8 cellular contexts compared by ENCODE assay signal in genomic region chr11:2928605-2929510, GRCh38. TPM values are rescaled to one million over a fixed set of nuclear protein-coding genes. Genes with fewer than 3 reads are reported as not detected.
DNase-seq lines count a peak whose midpoint lies in the region; ATAC-seq and TF ChIP-seq lines count a peak whose summit lies in the region.

A gene with protein sequence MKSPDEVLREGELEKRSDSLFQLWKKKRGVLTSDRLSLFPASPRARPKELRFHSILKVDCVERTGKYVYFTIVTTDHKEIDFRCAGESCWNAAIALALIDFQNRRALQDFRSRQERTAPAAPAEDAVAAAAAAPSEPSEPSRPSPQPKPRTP (minus strand): TSS chr11:2929420. CDS start chr11:2929364, 56 bp downstream.

- H3K4me1 ChIP-seq in esophagus muscularis mucosa (peaks cover 25 to 36% (median 33%) of the 10 kb centered on the region in 4 donors), thyroid gland (peaks cover 30 to 46% of the 10 kb centered on the region in 2 donors)
- H3K4me1 ChIP-seq in naive thymus-derived CD4-positive, alpha-beta T cell (ENCODE audit: control insufficient read depth in 2 of 2, insufficient read depth in 2 of 2, low read length in 2 of 2) = peaks cover 13 to 20% of the 10 kb centered on the region in 2 donors

- no peaks in the 10 kb centered on the region for H3K9me3 Mint-ChIP-seq in naive thymus-derived CD4-positive, alpha-beta T cell

- POLR2A ChIA-PET in naive thymus-derived CD4-positive, alpha-beta T cell (lab: Charles Lee) = interaction anchor here (1.1 to 1.5 kb wide), 2 partner anchors 13 to 14 kb away, joined by 3 to 4 read pairs; no protein-coding TSS in a partner anchor

- H3K27me3 ChIP-seq in esophagus muscularis mucosa = peaks cover 0 to 62% (median 17%) of the 10 kb centered on the region in 4 donors
- peaks cover 3 to 4% of the 10 kb centered on the region in 2 donors for H3K27me3 ChIP-seq in naive thymus-derived CD4-positive, alpha-beta T cell (ENCODE audit: control insufficient read depth in 2 of 2, insufficient read depth in 2 of 2, low read length in 2 of 2)
- H3K27me3 ChIP-seq in thyroid gland = no peaks in the 10 kb centered on the region

- ATAC-seq in naive thymus-derived CD4-positive, alpha-beta T cell = peak; percentile 50
- ATAC-seq in HG03457 (IDR thresholded peaks at IDR 0.05; ENCODE audit: unreplicated experiment) = no peak

- H3K27me3 Mint-ChIP-seq in naive thymus-derived CD4-positive, alpha-beta T cell = peaks cover 4 to 30% (median 8%) of the 10 kb centered on the region in 5 donors

- peak within 1 kb of the TSS; percentile 59 for H3K4me3 ChIP-seq in GM12864 (ENCODE audit: low read depth, low read length)
- peak within 1 kb of the TSS; percentile 53 to 69 (median 54) for H3K4me3 ChIP-seq in esophagus muscularis mucosa
- H3K4me3 ChIP-seq in naive thymus-derived CD4-positive, alpha-beta T cell (ENCODE audit: low read length) = peak within 1 kb of the TSS; percentile 61
- peak within 1 kb of the TSS; percentile 21 to 52 (median 39) for H3K4me3 ChIP-seq in thyroid gland (replicated peaks in 1 of 3)

- H3K27ac ChIP-seq in esophagus muscularis mucosa (replicated peaks in 1 of 4) (peak within 1 kb of the TSS; percentile 20 to 53 (median 44)), thyroid gland (peak within 1 kb of the TSS in 1 of 3 donors; percentile 70)
- no peak within 1 kb of the TSS for H3K27ac ChIP-seq in naive thymus-derived CD4-positive, alpha-beta T cell (ENCODE audit: low read depth, low read length)

- TF ChIP-seq POLR2A in esophagus muscularis mucosa (IDR thresholded peaks at IDR 0.05; ENCODE audit: low read depth) (no peak), thyroid gland (IDR thresholded peaks at IDR 0.05) (peak; percentile 57 to 70)

- H3K36me3 Mint-ChIP-seq in naive thymus-derived CD4-positive, alpha-beta T cell = no peaks in the 10 kb centered on the region

- peak within 1 kb of the TSS in 7 of 9 donors; percentile 36 to 76 (median 52) for H3K27ac Mint-ChIP-seq in naive thymus-derived CD4-positive, alpha-beta T cell

- H3K4me1 Mint-ChIP-seq in naive thymus-derived CD4-positive, alpha-beta T cell = peaks cover 14 to 33% (median 20%) of the 10 kb centered on the region in 7 donors

- H3K4me3 Mint-ChIP-seq in naive thymus-derived CD4-positive, alpha-beta T cell = peak within 1 kb of the TSS; percentile 79 to 91 (median 86)

- DNase-seq in GM12864 (ENCODE audit: low read depth) (no peak), NCI-H2227 treated with DMSO at 0.1 percent for 48 hours (lab: John Stamatoyannopoulos, UW) (peak; percentile 18), esophagus muscularis mucosa (ENCODE audit: extremely low spot score) (no peak), thyroid gland (peak; percentile 56 to 64), superior temporal gyrus (ENCODE audit: extremely low spot score) (no peak)
- peak; percentile 78 for DNase-seq in activated CD8-positive, alpha-beta memory T cell treated with anti-CD3 and anti-CD28 coated beads, Interleukin-2, amount 50 U/mL, for 48 hours
- peak; percentile 38 to 75 (median 56) for DNase-seq in naive thymus-derived CD4-positive, alpha-beta T cell

- TF ChIP-seq CTCF in GM12864 (IDR thresholded peaks at IDR 0.05; ENCODE audit: low read depth, low read length, missing control alignments) (no peak), esophagus muscularis mucosa (IDR thresholded peaks at IDR 0.05) (peak in 1 of 3 experiments; percentile 7), thyroid gland (IDR thresholded peaks at IDR 0.05) (peak in 2 of 6 experiments; percentile 7 to 8)

- H3K36me3 ChIP-seq in esophagus muscularis mucosa (no peaks in the 10 kb centered on the region), thyroid gland (no peaks in the 10 kb centered on the region)
- no peaks in the 10 kb centered on the region for H3K36me3 ChIP-seq in naive thymus-derived CD4-positive, alpha-beta T cell (ENCODE audit: control insufficient read depth in 2 of 3, insufficient read depth in 3 of 3, low read length in 3 of 3)

- intact Hi-C loops in esophagus muscularis mucosa (cut with DNase I) = no loop called here
- intact Hi-C loops in naive thymus-derived CD4-positive, alpha-beta T cell (cut with micrococcal nuclease) = loop anchor here (2.0 kb wide), 2 partner anchors 26 to 36 kb away; a partner anchor contains a TSS
- intact Hi-C loops in thyroid gland (cut with DNase I) = no loop called here

- WGBS in esophagus muscularis mucosa = 1% methylated on average over 36 of the region's 109 CpGs
- 8 to 9% methylated on average over 12 to 17 of the region's 109 CpGs for WGBS in thyroid gland, 2 donors

- no peaks in the 10 kb centered on the region for H3K9me3 ChIP-seq in esophagus muscularis mucosa
- no peaks in the 10 kb centered on the region for H3K9me3 ChIP-seq in naive thymus-derived CD4-positive, alpha-beta T cell (ENCODE audit: control insufficient read depth in 2 of 3, low read length in 3 of 3)
- no peaks in the 10 kb centered on the region for H3K9me3 ChIP-seq in thyroid gland

- TF ChIP-seq EP300 in esophagus muscularis mucosa (IDR thresholded peaks at IDR 0.05) = no peak

- CTCF ChIA-PET in naive thymus-derived CD4-positive, alpha-beta T cell (lab: Charles Lee) = interaction anchor here (0.6 to 2.3 kb wide), 3 partner anchors 15 to 397 kb away, joined by 3 to 9 read pairs (median 3); no protein-coding TSS in a partner anchor

RNA-seq across cellular contexts. Expression of the gene that starts here (rescaled TPM):
- total RNA-seq in esophagus muscularis mucosa = 1 to 10 TPM in 2 of 4 donors, under 1 TPM in 2; 0.83 to 2.3 (median 1.3) TPM
- 1 to 10 TPM in 3 of 5 experiments, not detected in 2; 2.5 to 7.9 (median 4.5) TPM for total RNA-seq in naive thymus-derived CD4-positive, alpha-beta T cell
- polyA plus RNA-seq in naive thymus-derived CD4-positive, alpha-beta T cell = not detected
- 1 to 10 TPM in 2 of 4 donors, under 1 TPM in 1, not detected in 1; 0.93 to 3.7 (median 2.3) TPM for total RNA-seq in thyroid gland

Comparison
In these comparisons a context has a peak if more than half of its experiments do, and no peak if none do; other contexts are left out.
1. DNase-seq: peak in NCI-H2227 treated with DMSO at 0.1 percent for 48 hours (single experiment), activated CD8-positive, alpha-beta memory T cell treated with anti-CD3 and anti-CD28 coated beads, Interleukin-2, amount 50 U/mL, for 48 hours (single experiment), naive thymus-derived CD4-positive, alpha-beta T cell (9 of 9) and thyroid gland (2 of 2); none in GM12864 (single experiment), esophagus muscularis mucosa (single experiment) and superior temporal gyrus (single experiment).
2. intact Hi-C loops: an anchor here in naive thymus-derived CD4-positive, alpha-beta T cell (2.0 kb wide); none called in esophagus muscularis mucosa and thyroid gland.
3. Peak in every context shown above with its lines, with median percentiles within 50 percentile points of each other: H3K4me3 ChIP-seq.